17 cellular contexts compared by ENCODE assay signal in genomic region chrX:3461824-3462508, GRCh38.
DNase-seq lines count a peak whose midpoint lies in the region; ATAC-seq and TF ChIP-seq lines count a peak whose summit lies in the region.
"Had no signal": no experiment of that assay in that cellular context is flagged by ENCODE, and none has a peak within 500 bp of the region (broad histone marks: within the 10 kb centered on the region; RNA-seq: fewer than 3 reads in every experiment).

No MANE protein-coding gene starts in this region.

- no TSS peak for BruUV-seq in PC-9 (replicated peaks; lab: Mats Ljungman, UMichigan)

- H3K4me3 ChIP-seq in ACC112 (ENCODE audit: low read depth, low read length) (peak overlapping the region; percentile 78), GM23248 (peak overlapping the region; percentile 69), PC-9 (0 out of 2 replicates have a peak overlapping the region, but pooled peaks have one; percentile 11), hepatocyte (no peak overlapping the region)
- H3K4me3 ChIP-seq: ovary, upper lobe of left lung had no signal

- H3K9me3 ChIP-seq in GM23248 (ENCODE audit: low read depth) (no peaks in the 10 kb centered on the region), PC-9 (ENCODE audit: insufficient read depth, low read depth) (no peaks in the 10 kb centered on the region), hepatocyte (ENCODE audit: low read depth) (no peaks in the 10 kb centered on the region)
- H3K9me3 ChIP-seq: ovary, upper lobe of left lung had no signal

- no peak for ATAC-seq in Right ventricle myocardium inferior
- no peak for ATAC-seq in left colon
- ATAC-seq: activated CD4-positive, alpha-beta T cell treated with anti-CD3 and anti-CD28 coated beads for 36 hours had no signal

- H3K27ac ChIP-seq in ACC112 (ENCODE audit: low read depth, low read length), result peak overlapping the region; percentile 19; the same call in 1 of the 2 replicates
- H3K27ac ChIP-seq in GM23248, result peak overlapping the region; percentile 73
- H3K27ac ChIP-seq in PC-9, result no peak overlapping the region
- peak overlapping the region; percentile 32 for H3K27ac ChIP-seq in hepatocyte
- H3K27ac ChIP-seq: ovary, upper lobe of left lung had no signal

- peak overlapping the region; percentile 74 for H3K9ac ChIP-seq in GM23248

- CTCF ChIA-PET in PC-9 (lab: Charles Lee), result no interaction called here

- 11 to 12% methylated on average over 11 of the region's 11 CpGs for WGBS in GM23248 (ENCODE audit: low coverage in 1 of 2, low lambda C conversion rate in 2 of 2, missing lambda C conversion rate in 2 of 2), 2 experiments
- 55% methylated on average over 11 of the region's 11 CpGs for WGBS in hepatocyte (ENCODE audit: low lambda C conversion rate, missing lambda C conversion rate)

- H3F3A ChIP-seq in GM23248 (ENCODE audit: insufficient read depth) (no peaks in the 10 kb centered on the region), PC-9 (ENCODE audit: insufficient read depth, low read depth) (no peaks in the 10 kb centered on the region)

- peak overlapping the region; percentile 97 for H2AFZ ChIP-seq in ACC112 (ENCODE audit: low read length, unreplicated experiment)
- peak overlapping the region; percentile 86 for H2AFZ ChIP-seq in GM23248
- H2AFZ ChIP-seq in PC-9, result peak overlapping the region; percentile 39; the same call in 1 of the 2 replicates
- H2AFZ ChIP-seq in hepatocyte, result no peak overlapping the region

- POLR2A ChIA-PET in PC-9 (lab: Charles Lee; ENCODE audit: unreplicated experiment), result no interaction called here

- no peaks in the 10 kb centered on the region for H4K20me1 ChIP-seq in GM23248 (ENCODE audit: insufficient read depth)
- no peaks in the 10 kb centered on the region for H4K20me1 ChIP-seq in PC-9 (ENCODE audit: insufficient read depth)
- no peaks in the 10 kb centered on the region for H4K20me1 ChIP-seq in hepatocyte (ENCODE audit: insufficient read depth, poor library complexity, severe bottlenecking)

- H3K9me2 ChIP-seq in GM23248 (ENCODE audit: insufficient read depth) (no peaks in the 10 kb centered on the region), PC-9 (ENCODE audit: insufficient read depth) (no peaks in the 10 kb centered on the region), hepatocyte (replicated peaks; ENCODE audit: insufficient read depth) (no peaks in the 10 kb centered on the region)

- TF ChIP-seq CTCF in PC-9 (conservative IDR thresholded peaks at IDR 0.05), result no peak
- no peak for TF ChIP-seq CTCF in hepatocyte (IDR thresholded peaks at IDR 0.05; ENCODE audit: poor library complexity)

- H3K27me3 ChIP-seq in ACC112 (ENCODE audit: insufficient read depth, low read length) (no peaks in the 10 kb centered on the region), GM23248 (replicated peaks; ENCODE audit: insufficient read depth) (no peaks in the 10 kb centered on the region), PC-9 (ENCODE audit: insufficient read depth, low read depth) (no peaks in the 10 kb centered on the region), hepatocyte (no peaks in the 10 kb centered on the region)
- H3K27me3 ChIP-seq: ovary, upper lobe of left lung had no signal

- DNase-seq in GM23248 (peak; percentile 41), PC-9 (no peak), hepatocyte (ENCODE audit: low spot score) (no peak), Right ventricle myocardium inferior (ENCODE audit: missing footprints) (no peak), NCI-H1436 (lab: John Stamatoyannopoulos, UW) (no peak), left colon (no peak)
- DNase-seq in stimulated activated naive CD4-positive, alpha-beta T cell treated with Interleukin-2 at 50 U/mL for 16 hours (lab: John Stamatoyannopoulos, UW), result no peak
- DNase-seq: activated CD4-positive, alpha-beta T cell treated with anti-CD3 and anti-CD28 coated beads for 36 hours; activated T-cell treated with anti-CD3 and anti-CD28 coated beads, Interleukin-2, amount 50 U/mL, for 48 hours; amygdala; DMS53; immature natural killer cell; NCI-H2171; ovary; stimulated activated CD8-positive, alpha-beta memory T cell treated with anti-CD3 and anti-CD28 coated beads, Interleukin-4, amount 100 ng/mL, for 48 hours; upper lobe of left lung had no signal

- H3K4me2 ChIP-seq in GM23248 (ENCODE audit: unreplicated experiment), result peak overlapping the region; percentile 90
- H3K4me2 ChIP-seq in PC-9, result peak overlapping the region; percentile 61
- peak overlapping the region; percentile 24 for H3K4me2 ChIP-seq in hepatocyte

- H3K36me3 ChIP-seq in ACC112 (ENCODE audit: insufficient read depth, low read length) (no peaks in the 10 kb centered on the region), GM23248 (ENCODE audit: low read depth) (no peaks in the 10 kb centered on the region), PC-9 (ENCODE audit: low read depth) (no peaks in the 10 kb centered on the region), hepatocyte (replicated peaks; ENCODE audit: insufficient read depth, low read depth) (no peaks in the 10 kb centered on the region)
- H3K36me3 ChIP-seq: ovary, upper lobe of left lung had no signal

- H3K79me2 ChIP-seq in ACC112 (ENCODE audit: control insufficient read depth, insufficient read depth, low read length, unreplicated experiment) (no peaks in the 10 kb centered on the region), GM23248 (ENCODE audit: insufficient read depth) (no peaks in the 10 kb centered on the region), PC-9 (ENCODE audit: low read depth) (no peaks in the 10 kb centered on the region), hepatocyte (no peaks in the 10 kb centered on the region)

- intact Hi-C loops in PC-9 (cut with micrococcal nuclease; ENCODE audit: unreplicated experiment), result no loop called here
- intact Hi-C loops in Right ventricle myocardium inferior (cut with DNase I), result no loop called here
- intact Hi-C loops in left colon (cut with DNase I, micrococcal nuclease), result no loop called here

- in situ Hi-C loops in GM23248 (cut with MboI), result no loop called here

- H3K4me1 ChIP-seq in ACC112 (ENCODE audit: control insufficient read depth, insufficient read depth, low read length, unreplicated experiment), result peaks cover 6% of the 10 kb centered on the region
- H3K4me1 ChIP-seq in GM23248 (ENCODE audit: insufficient read depth), result peaks cover 9% of the 10 kb centered on the region; the same call in 1 of the 2 replicates
- H3K4me1 ChIP-seq in PC-9 (replicated peaks; ENCODE audit: insufficient read depth), result peaks cover 12% of the 10 kb centered on the region
- no peaks in the 10 kb centered on the region for H3K4me1 ChIP-seq in hepatocyte (ENCODE audit: insufficient read depth)
- H3K4me1 ChIP-seq: upper lobe of left lung had no signal

Comparison
In these comparisons a context has a peak if more than half of its experiments do, and no peak if none do; other contexts are left out.
1. H3K4me2 ChIP-seq: peak in every context shown above with its lines; median percentile 90 in GM23248; 61 in PC-9; 24 in hepatocyte.